10 cellular contexts compared by ENCODE assay signal in genomic region chr2:176104338-176105077, GRCh38. TPM values are rescaled to one million over a fixed set of nuclear protein-coding genes. Genes with fewer than 3 reads are reported as not detected.
DNase-seq lines count a peak whose midpoint lies in the region; ATAC-seq and TF ChIP-seq lines count a peak whose summit lies in the region.
"Had no signal": no experiment of that assay in that cellular context is flagged by ENCODE, and none has a peak within 500 bp of the region (broad histone marks: within the 10 kb centered on the region; RNA-seq: fewer than 3 reads in every experiment).

No MANE protein-coding gene starts in this region.

- H3K27me3 ChIP-seq in BJ (ENCODE audit: control insufficient read depth, insufficient read depth, low read length) (peaks cover 4% of the 10 kb centered on the region), colonic mucosa (peaks cover 91% of the 10 kb centered on the region), osteoblast (ENCODE audit: insufficient read depth, low read length) (peaks cover 91% of the 10 kb centered on the region)

- peak overlapping the region; percentile 50 for H3K4me2 ChIP-seq in osteoblast (ENCODE audit: insufficient read depth, low read length)

- intact Hi-C loops in colonic mucosa (cut with DNase I) = no loop called here

- H3K4me1 ChIP-seq in colonic mucosa (peaks cover 3% of the 10 kb centered on the region), osteoblast (ENCODE audit: insufficient read depth, low read length) (peaks cover 3% of the 10 kb centered on the region)

- H3K4me3 ChIP-seq in BJ (ENCODE audit: low read depth, low read length) (peak overlapping the region; percentile 54), colonic mucosa (peak overlapping the region; percentile 26), osteoblast (ENCODE audit: insufficient read depth, low read length) (peak overlapping the region; percentile 37)

- peak overlapping the region; percentile 55 to 79 for H3K9ac ChIP-seq in colonic mucosa (ENCODE audit: low read depth in 2 of 2, low read length in 2 of 2)

- no peak for ATAC-seq in left lobe of liver
- no peak for ATAC-seq in GM21447 (IDR thresholded peaks at IDR 0.05; ENCODE audit: unreplicated experiment)

- peaks cover 1% of the 10 kb centered on the region; the same call in 1 of the 2 replicates for H3K36me3 ChIP-seq in BJ (ENCODE audit: control insufficient read depth, insufficient read depth, low read length)
- no peaks in the 10 kb centered on the region for H3K36me3 ChIP-seq in colonic mucosa
- H3K36me3 ChIP-seq in osteoblast (ENCODE audit: insufficient read depth, low read length) = no peaks in the 10 kb centered on the region

- DNase-seq in BJ (ENCODE audit: low read depth) = peak; percentile 84
- peak; percentile 61 for DNase-seq in HK-2 (ENCODE audit: unreplicated experiment)
- DNase-seq in colonic mucosa = no peak
- peak; percentile 97 for DNase-seq in osteoblast (ENCODE audit: insufficient read length, low spot score, missing footprints)
- no peak for DNase-seq in GDM1 (lab: John Stamatoyannopoulos, UW)
- DNase-seq in stimulated activated CD4-positive, alpha-beta T cell treated with anti-CD3 and anti-CD28 coated beads, Interleukin-4, amount 100 ng/mL, for 24 hours = no peak
- DNase-seq in left lobe of liver (ENCODE audit: low spot score) = no peak
- DNase-seq: cerebellar nuclear complex had no signal

- CTCF ChIA-PET in BJ (lab: Yijun Ruan, JAX) = interaction anchor here (0.5 to 4.9 kb wide), 11 partner anchors 8 to 853 kb away, joined by 3 to 13 read pairs (median 5); no protein-coding TSS in a partner anchor

- H3K27ac ChIP-seq in colonic mucosa = peak overlapping the region; percentile 63
- H3K27ac ChIP-seq in osteoblast (ENCODE audit: low read depth, low read length) = no peak overlapping the region

- H3K9me3 ChIP-seq in colonic mucosa = no peaks in the 10 kb centered on the region
- no peaks in the 10 kb centered on the region for H3K9me3 ChIP-seq in osteoblast (ENCODE audit: low read depth, low read length)

- POLR2A ChIA-PET in BJ (lab: Charles Lee) = no interaction called here

- H2AFZ ChIP-seq in osteoblast (ENCODE audit: low read length) = no peak overlapping the region

- H4K20me1 ChIP-seq in osteoblast (ENCODE audit: insufficient read depth, low read length) = peaks cover 3% of the 10 kb centered on the region

- H3K79me2 ChIP-seq in osteoblast (ENCODE audit: insufficient read depth, low read length) = no peaks in the 10 kb centered on the region

- TF ChIP-seq CTCF in BJ (IDR thresholded peaks at IDR 0.05; ENCODE audit: insufficient read depth, low read depth, low read length) = 0 out of 2 replicates have a peak, but pooled peaks have one; percentile 8
- no peak for TF ChIP-seq CTCF in colonic mucosa (IDR thresholded peaks at IDR 0.05)
- TF ChIP-seq CTCF in osteoblast (IDR thresholded peaks at IDR 0.05; ENCODE audit: extremely low read depth, low read depth, low read length) = no peak

RNA-seq across cellular contexts. Expression of gene HOXD11, which starts 2.6 kb away (rescaled TPM):
- 9.8 and 9.9 TPM in 2 replicates for polyA plus RNA-seq in BJ (2011; rRNA removed)
- 2.1 and 3.4 TPM in 2 replicates for polyA minus RNA-seq in BJ (2011; rRNA and poly(A)+ RNA removed)
- total RNA-seq in colonic mucosa = 1 to 10 TPM in 1 of 2 donors, under 1 TPM in 1; 0.25 to 1.6 TPM
- total RNA-seq in osteoblast = not detected in 2 replicates
- not detected for total RNA-seq in left lobe of liver

RNA-seq across cellular contexts. Expression of gene HOXD12, which starts 4.9 kb away (rescaled TPM):
- not detected in 2 replicates for polyA plus RNA-seq in BJ (2011; rRNA removed)
- not detected in 2 replicates for polyA minus RNA-seq in BJ (2011; rRNA and poly(A)+ RNA removed)
- total RNA-seq in colonic mucosa (not detected), osteoblast (not detected in 2 replicates), left lobe of liver (not detected)
- polyA plus RNA-seq: thymus had no signal

RNA-seq across cellular contexts. Expression of gene HOXD13, which starts 12.0 kb away (rescaled TPM):
- 0.43 and 0.71 TPM in 2 replicates for polyA plus RNA-seq in BJ (2011; rRNA removed)
- polyA minus RNA-seq in BJ (2011; rRNA and poly(A)+ RNA removed) = 0.26 and 0.62 TPM in 2 replicates
- total RNA-seq in colonic mucosa = under 1 TPM; 0.32 to 0.77 TPM
- total RNA-seq in osteoblast = not detected in 2 replicates
- total RNA-seq in left lobe of liver = not detected

RNA-seq across cellular contexts. Expression of gene HOXD10, which starts 12.1 kb away (rescaled TPM):
- polyA plus RNA-seq in BJ (2011; rRNA removed) = 11.0 and 12.6 TPM in 2 replicates
- polyA minus RNA-seq in BJ (2011; rRNA and poly(A)+ RNA removed) = 3.4 and 5.9 TPM in 2 replicates
- total RNA-seq in colonic mucosa (1 to 10 TPM in 1 of 2 donors, under 1 TPM in 1; 0.32 to 1.9 TPM), osteoblast (not detected in 2 replicates), left lobe of liver (not detected)

RNA-seq across cellular contexts. Expression of gene HOXD9, which starts 18.0 kb away (rescaled TPM):
- polyA plus RNA-seq in BJ (2011; rRNA removed) = 1.7 and 1.8 TPM in 2 replicates
- 0.38 TPM in 1 of 2 replicates, not detected in the other for polyA minus RNA-seq in BJ (2011; rRNA and poly(A)+ RNA removed)
- 1 to 10 TPM in 1 of 2 donors, under 1 TPM in 1; 0.86 to 1.7 TPM for total RNA-seq in colonic mucosa
- 0.36 and 0.59 TPM in 2 replicates for total RNA-seq in osteoblast
- total RNA-seq in left lobe of liver = not detected

Comparison
In these comparisons a context has a peak if more than half of its experiments do, and no peak if none do; other contexts are left out.
1. DNase-seq: peak in BJ (single experiment), HK-2 (single experiment) and osteoblast (single experiment); none in colonic mucosa (single experiment), GDM1 (single experiment), stimulated activated CD4-positive, alpha-beta T cell treated with anti-CD3 and anti-CD28 coated beads, Interleukin-4, amount 100 ng/mL, for 24 hours (single experiment) and left lobe of liver (single experiment).
2. Peak in every context shown above with its lines, with median percentiles within 50 percentile points of each other: H3K4me3 ChIP-seq.